2 cellular contexts compared by ENCODE assay signal in the genomic region with DNA sequence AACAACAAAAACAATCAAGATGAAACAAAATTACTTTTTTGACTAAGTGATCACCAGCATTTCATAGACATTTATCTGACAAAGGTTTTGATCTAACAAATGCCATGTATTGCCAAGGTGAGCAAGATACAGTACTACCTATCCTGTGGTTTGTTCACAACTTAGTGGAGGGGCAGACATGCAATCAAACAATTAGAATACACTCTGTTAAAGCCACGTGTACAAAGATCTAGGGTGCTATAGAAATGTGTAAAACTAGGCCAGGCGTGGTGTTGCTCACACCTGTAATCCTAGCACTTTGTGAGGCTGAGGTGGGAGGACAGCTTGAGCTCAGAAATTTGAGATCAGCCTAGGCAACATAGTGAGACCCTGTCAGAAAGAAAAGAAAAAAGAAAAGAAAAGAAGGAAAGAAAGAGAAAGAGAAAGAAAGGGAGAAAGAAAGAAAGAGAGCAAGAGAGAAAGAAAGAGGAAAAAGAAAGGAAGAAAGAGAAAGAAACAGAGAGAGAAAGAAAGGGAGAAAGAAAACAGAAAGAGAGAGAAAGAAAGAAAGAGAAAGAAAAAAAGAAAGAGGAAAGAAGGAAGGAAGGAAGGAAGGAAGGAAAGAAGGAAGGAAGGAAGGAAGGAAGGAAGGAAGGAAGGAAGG.
TF ChIP-seq lines count a peak whose summit lies in the region.

No MANE protein-coding gene starts in this region.

TF ChIP-seq in IMR-90, 13 proteins besides CTCF, POLR2A, EP300 and RAD21:
- TF ChIP-seq MAFK (IDR thresholded peaks at IDR 0.05; ENCODE audit: low read depth, low read length), result no peak
- TF ChIP-seq NFE2L2 (IDR thresholded peaks at IDR 0.05; ENCODE audit: low read depth, low read length), result no peak
- no peak for TF ChIP-seq RFX5 (IDR thresholded peaks at IDR 0.05; ENCODE audit: low read depth, low read length)
- no peak for TF ChIP-seq RCOR1 (IDR thresholded peaks at IDR 0.05; ENCODE audit: insufficient replicate concordance, low read length)
- no peak for TF ChIP-seq CEBPB (IDR thresholded peaks at IDR 0.05; ENCODE audit: low read depth, low read length)
- TF ChIP-seq FOS (IDR thresholded peaks at IDR 0.05; ENCODE audit: low read depth, low read length), result no peak
- TF ChIP-seq SMC3 (IDR thresholded peaks at IDR 0.05; ENCODE audit: low read depth, low read length), result no peak

TF ChIP-seq in K562, 482 proteins besides CTCF, POLR2A, EP300 and RAD21 (continues in another document):
- TF ChIP-seq, protein P1, sequence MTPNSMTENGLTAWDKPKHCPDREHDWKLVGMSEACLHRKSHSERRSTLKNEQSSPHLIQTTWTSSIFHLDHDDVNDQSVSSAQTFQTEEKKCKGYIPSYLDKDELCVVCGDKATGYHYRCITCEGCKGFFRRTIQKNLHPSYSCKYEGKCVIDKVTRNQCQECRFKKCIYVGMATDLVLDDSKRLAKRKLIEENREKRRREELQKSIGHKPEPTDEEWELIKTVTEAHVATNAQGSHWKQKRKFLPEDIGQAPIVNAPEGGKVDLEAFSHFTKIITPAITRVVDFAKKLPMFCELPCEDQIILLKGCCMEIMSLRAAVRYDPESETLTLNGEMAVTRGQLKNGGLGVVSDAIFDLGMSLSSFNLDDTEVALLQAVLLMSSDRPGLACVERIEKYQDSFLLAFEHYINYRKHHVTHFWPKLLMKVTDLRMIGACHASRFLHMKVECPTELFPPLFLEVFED (CRISPR knock-in tag; conservative IDR thresholded peaks at IDR 0.05), result 0 out of 2 replicates have a peak, but pooled peaks have one; percentile 41
- TF ChIP-seq ARHGAP35 (IDR thresholded peaks at IDR 0.05; ENCODE audit: partially characterized antibody) (peak; percentile 47), LARP7 (IDR thresholded peaks at IDR 0.05) (peak; percentile 95), PHF8 (IDR thresholded peaks at IDR 0.05; ENCODE audit: borderline replicate concordance, low read length) (no peak), EP400 (IDR thresholded peaks at IDR 0.05) (0 out of 2 replicates have a peak, but pooled peaks have one; percentile 51), HDAC1 (IDR thresholded peaks at IDR 0.05) (peak in 1 of 2 experiments; percentile 47; a peak in 1 of 4 replicates), HLTF (IDR thresholded peaks at IDR 0.05) (peak; percentile 91), CC2D1A (IDR thresholded peaks at IDR 0.05) (0 out of 2 replicates have a peak, but pooled peaks have one; percentile 21), PHB (CRISPR knock-in tag; IDR thresholded peaks at IDR 0.05) (no peak), DNMT1 (IDR thresholded peaks at IDR 0.05) (peak; percentile 45; the same call in 1 of the 2 replicates), MTA2 (IDR thresholded peaks at IDR 0.05; ENCODE audit: low read depth) (peak; percentile 47), HDGF (IDR thresholded peaks at IDR 0.05) (peak; percentile 58; the same call in 1 of the 2 replicates), TOE1 (IDR thresholded peaks at IDR 0.05; ENCODE audit: borderline replicate concordance) (peak; percentile 69), TOE1 (CRISPR knock-in tag; IDR thresholded peaks at IDR 0.05; ENCODE audit: borderline replicate concordance, low read depth) (no peak), BRF1 (IDR thresholded peaks at IDR 0.05; ENCODE audit: borderline replicate concordance, extremely low read depth, insufficient read length) (no peak)
- TF ChIP-seq, protein P2, sequence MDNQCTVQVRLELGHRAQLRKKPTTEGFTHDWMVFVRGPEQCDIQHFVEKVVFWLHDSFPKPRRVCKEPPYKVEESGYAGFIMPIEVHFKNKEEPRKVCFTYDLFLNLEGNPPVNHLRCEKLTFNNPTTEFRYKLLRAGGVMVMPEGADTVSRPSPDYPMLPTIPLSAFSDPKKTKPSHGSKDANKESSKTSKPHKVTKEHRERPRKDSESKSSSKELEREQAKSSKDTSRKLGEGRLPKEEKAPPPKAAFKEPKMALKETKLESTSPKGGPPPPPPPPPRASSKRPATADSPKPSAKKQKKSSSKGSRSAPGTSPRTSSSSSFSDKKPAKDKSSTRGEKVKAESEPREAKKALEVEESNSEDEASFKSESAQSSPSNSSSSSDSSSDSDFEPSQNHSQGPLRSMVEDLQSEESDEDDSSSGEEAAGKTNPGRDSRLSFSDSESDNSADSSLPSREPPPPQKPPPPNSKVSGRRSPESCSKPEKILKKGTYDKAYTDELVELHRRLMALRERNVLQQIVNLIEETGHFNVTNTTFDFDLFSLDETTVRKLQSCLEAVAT (IDR thresholded peaks at IDR 0.05), result peak; percentile 30 to 61; a peak in 1 of 4 replicates
- TF ChIP-seq, protein P3, sequence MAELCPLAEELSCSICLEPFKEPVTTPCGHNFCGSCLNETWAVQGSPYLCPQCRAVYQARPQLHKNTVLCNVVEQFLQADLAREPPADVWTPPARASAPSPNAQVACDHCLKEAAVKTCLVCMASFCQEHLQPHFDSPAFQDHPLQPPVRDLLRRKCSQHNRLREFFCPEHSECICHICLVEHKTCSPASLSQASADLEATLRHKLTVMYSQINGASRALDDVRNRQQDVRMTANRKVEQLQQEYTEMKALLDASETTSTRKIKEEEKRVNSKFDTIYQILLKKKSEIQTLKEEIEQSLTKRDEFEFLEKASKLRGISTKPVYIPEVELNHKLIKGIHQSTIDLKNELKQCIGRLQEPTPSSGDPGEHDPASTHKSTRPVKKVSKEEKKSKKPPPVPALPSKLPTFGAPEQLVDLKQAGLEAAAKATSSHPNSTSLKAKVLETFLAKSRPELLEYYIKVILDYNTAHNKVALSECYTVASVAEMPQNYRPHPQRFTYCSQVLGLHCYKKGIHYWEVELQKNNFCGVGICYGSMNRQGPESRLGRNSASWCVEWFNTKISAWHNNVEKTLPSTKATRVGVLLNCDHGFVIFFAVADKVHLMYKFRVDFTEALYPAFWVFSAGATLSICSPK (IDR thresholded peaks at IDR 0.05; ENCODE audit: borderline replicate concordance), result peak; percentile 92; the same call in 1 of the 2 replicates
- TF ChIP-seq, protein P4, sequence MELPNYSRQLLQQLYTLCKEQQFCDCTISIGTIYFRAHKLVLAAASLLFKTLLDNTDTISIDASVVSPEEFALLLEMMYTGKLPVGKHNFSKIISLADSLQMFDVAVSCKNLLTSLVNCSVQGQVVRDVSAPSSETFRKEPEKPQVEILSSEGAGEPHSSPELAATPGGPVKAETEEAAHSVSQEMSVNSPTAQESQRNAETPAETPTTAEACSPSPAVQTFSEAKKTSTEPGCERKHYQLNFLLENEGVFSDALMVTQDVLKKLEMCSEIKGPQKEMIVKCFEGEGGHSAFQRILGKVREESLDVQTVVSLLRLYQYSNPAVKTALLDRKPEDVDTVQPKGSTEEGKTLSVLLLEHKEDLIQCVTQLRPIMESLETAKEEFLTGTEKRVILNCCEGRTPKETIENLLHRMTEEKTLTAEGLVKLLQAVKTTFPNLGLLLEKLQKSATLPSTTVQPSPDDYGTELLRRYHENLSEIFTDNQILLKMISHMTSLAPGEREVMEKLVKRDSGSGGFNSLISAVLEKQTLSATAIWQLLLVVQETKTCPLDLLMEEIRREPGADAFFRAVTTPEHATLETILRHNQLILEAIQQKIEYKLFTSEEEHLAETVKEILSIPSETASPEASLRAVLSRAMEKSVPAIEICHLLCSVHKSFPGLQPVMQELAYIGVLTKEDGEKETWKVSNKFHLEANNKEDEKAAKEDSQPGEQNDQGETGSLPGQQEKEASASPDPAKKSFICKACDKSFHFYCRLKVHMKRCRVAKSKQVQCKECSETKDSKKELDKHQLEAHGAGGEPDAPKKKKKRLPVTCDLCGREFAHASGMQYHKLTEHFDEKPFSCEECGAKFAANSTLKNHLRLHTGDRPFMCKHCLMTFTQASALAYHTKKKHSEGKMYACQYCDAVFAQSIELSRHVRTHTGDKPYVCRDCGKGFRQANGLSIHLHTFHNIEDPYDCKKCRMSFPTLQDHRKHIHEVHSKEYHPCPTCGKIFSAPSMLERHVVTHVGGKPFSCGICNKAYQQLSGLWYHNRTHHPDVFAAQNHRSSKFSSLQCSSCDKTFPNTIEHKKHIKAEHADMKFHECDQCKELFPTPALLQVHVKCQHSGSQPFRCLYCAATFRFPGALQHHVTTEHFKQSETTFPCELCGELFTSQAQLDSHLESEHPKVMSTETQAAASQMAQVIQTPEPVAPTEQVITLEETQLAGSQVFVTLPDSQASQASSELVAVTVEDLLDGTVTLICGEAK (IDR thresholded peaks at IDR 0.05), result peak; percentile 41; the same call in 1 of the 2 replicates
- TF ChIP-seq, protein P4 (CRISPR knock-in tag; IDR thresholded peaks at IDR 0.05), result no peak
- TF ChIP-seq, protein P5, sequence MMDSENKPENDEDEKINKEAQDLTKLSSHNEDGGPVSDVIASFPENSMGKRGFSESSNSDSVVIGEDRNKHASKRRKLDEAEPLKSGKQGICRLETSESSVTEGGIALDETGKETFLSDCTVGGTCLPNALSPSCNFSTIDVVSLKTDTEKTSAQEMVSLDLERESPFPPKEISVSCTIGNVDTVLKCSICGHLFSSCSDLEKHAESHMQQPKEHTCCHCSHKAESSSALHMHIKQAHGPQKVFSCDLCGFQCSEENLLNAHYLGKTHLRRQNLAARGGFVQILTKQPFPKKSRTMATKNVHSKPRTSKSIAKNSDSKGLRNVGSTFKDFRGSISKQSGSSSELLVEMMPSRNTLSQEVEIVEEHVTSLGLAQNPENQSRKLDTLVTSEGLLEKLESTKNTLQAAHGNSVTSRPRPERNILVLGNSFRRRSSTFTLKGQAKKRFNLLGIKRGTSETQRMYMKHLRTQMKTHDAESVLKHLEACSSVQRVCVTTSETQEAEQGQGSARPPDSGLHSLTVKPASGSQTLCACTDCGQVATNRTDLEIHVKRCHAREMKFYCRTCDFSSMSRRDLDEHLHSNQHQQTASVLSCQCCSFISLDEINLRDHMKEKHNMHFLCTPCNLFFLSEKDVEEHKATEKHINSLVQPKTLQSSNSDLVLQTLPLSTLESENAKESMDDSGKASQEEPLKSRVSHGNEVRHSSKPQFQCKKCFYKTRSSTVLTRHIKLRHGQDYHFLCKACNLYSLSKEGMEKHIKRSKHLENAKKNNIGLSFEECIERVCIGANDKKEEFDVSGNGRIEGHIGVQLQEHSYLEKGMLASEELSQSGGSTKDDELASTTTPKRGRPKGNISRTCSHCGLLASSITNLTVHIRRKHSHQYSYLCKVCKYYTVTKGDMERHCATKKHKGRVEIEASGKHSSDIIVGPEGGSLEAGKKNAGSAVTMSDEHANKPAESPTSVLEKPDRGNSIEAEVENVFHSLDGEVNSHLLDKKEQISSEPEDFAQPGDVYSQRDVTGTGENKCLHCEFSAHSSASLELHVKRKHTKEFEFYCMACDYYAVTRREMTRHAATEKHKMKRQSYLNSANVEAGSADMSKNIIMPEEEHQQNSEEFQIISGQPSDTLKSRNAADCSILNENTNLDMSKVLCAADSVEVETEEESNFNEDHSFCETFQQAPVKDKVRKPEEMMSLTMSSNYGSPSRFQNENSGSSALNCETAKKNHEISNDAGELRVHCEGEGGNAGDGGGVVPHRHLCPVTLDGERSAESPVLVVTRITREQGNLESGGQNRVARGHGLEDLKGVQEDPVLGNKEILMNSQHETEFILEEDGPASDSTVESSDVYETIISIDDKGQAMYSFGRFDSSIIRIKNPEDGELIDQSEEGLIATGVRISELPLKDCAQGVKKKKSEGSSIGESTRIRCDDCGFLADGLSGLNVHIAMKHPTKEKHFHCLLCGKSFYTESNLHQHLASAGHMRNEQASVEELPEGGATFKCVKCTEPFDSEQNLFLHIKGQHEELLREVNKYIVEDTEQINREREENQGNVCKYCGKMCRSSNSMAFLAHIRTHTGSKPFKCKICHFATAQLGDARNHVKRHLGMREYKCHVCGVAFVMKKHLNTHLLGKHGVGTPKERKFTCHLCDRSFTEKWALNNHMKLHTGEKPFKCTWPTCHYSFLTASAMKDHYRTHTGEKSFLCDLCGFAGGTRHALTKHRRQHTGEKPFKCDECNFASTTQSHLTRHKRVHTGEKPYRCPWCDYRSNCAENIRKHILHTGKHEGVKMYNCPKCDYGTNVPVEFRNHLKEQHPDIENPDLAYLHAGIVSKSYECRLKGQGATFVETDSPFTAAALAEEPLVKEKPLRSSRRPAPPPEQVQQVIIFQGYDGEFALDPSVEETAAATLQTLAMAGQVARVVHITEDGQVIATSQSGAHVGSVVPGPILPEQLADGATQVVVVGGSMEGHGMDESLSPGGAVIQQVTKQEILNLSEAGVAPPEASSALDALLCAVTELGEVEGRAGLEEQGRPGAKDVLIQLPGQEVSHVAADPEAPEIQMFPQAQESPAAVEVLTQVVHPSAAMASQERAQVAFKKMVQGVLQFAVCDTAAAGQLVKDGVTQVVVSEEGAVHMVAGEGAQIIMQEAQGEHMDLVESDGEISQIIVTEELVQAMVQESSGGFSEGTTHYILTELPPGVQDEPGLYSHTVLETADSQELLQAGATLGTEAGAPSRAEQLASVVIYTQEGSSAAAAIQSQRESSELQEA (IDR thresholded peaks at IDR 0.05; ENCODE audit: low read depth), result peak; percentile 51; the same call in 1 of the 2 replicates
- TF ChIP-seq, protein P6, sequence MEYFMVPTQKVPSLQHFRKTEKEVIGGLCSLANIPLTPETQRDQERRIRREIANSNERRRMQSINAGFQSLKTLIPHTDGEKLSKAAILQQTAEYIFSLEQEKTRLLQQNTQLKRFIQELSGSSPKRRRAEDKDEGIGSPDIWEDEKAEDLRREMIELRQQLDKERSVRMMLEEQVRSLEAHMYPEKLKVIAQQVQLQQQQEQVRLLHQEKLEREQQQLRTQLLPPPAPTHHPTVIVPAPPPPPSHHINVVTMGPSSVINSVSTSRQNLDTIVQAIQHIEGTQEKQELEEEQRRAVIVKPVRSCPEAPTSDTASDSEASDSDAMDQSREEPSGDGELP (CRISPR knock-in tag; IDR thresholded peaks at IDR 0.05; ENCODE audit: borderline replicate concordance), result no peak
